In the genomic region with DNA sequence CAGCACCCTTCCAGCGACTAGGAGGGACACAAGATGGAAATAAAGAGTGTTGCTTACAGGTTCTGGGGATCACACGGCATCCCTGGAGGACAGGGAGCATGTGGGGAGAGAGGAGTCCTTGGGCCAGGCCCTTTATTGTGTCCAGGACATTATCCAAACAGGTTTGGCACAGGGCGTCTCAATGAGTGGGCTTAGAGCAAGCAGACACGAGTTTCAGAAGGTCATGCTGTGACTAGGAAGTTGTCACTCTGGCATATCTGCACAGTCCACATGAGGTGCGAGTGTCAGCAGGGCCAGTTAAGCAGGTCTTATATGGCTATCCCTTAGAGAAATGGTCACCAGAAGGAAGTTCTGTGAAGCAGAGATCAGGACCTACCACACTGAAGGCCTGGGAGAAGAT, we compare ENCODE assay signal across 14 cellular contexts.
A peak's percentile ranks its signal among the peaks of the same experiment; 100 is the strongest.
DNase-seq lines count a peak whose midpoint lies in the region; ATAC-seq and TF ChIP-seq lines count a peak whose summit lies in the region.
"Had no signal": no experiment of that assay in that cellular context is flagged by ENCODE, and none has a peak within 500 bp of the region (broad histone marks: within the 10 kb centered on the region; RNA-seq: fewer than 3 reads in every experiment).

No MANE protein-coding gene starts in this region.

- H4K91ac ChIP-seq in IMR-90 (ENCODE audit: insufficient read depth, low read depth, low read length) = peak overlapping the region; percentile 72

- peak overlapping the region; percentile 51 for H2BK5ac ChIP-seq in IMR-90 (ENCODE audit: low read depth, low read length, poor library complexity, severe bottlenecking)

- POLR2A ChIA-PET in IMR-90 (lab: Charles Lee; ENCODE audit: unreplicated experiment) = no interaction called here
- POLR2A ChIA-PET in CD8-positive, alpha-beta T cell (lab: Charles Lee) = no interaction called here

- peak overlapping the region; percentile 10; the same call in 1 of the 2 replicates for H3K18ac ChIP-seq in IMR-90 (ENCODE audit: low read depth, low read length)

- peak overlapping the region; percentile 13 for H3K4ac ChIP-seq in IMR-90 (ENCODE audit: low read depth, low read length)

- ATAC-seq in IMR-90 (ENCODE audit: low read depth) (no peak), heart right ventricle (peak in 4 of 8 donors; percentile 27 to 65 (median 54))
- ATAC-seq in CD8-positive, alpha-beta T cell = no peak

- H3K14ac ChIP-seq in IMR-90 (replicated peaks; ENCODE audit: low read depth, low read length) = peak overlapping the region; percentile 67

- H2AK9ac ChIP-seq in IMR-90 (replicated peaks; ENCODE audit: low read depth, low read length, poor library complexity) = no peak overlapping the region

- peak overlapping the region; percentile 35 to 69; a peak in 3 of 4 replicates for H4K8ac ChIP-seq in IMR-90 (ENCODE audit: low read depth in 2 of 2, low read length in 2 of 2)

- peak overlapping the region; percentile 73 for H2BK20ac ChIP-seq in IMR-90 (ENCODE audit: low read depth, low read length)

- H3K23ac ChIP-seq in IMR-90 (ENCODE audit: low read depth, low read length) = peak overlapping the region; percentile 26

- H3K4me3 ChIP-seq in IMR-90 (ENCODE audit: insufficient read depth, low read depth, low read length) (no peak overlapping the region), adrenal gland (no peak overlapping the region), heart right ventricle (no peak overlapping the region), skeletal muscle satellite cell (ENCODE audit: low read length) (peak overlapping the region; percentile 5)
- no peak overlapping the region for H3K4me3 ChIP-seq in CD8-positive, alpha-beta T cell (ENCODE audit: low read depth, low read length)
- H3K4me3 ChIP-seq: body of pancreas had no signal

- peak overlapping the region; percentile 68 for H2BK120ac ChIP-seq in IMR-90 (ENCODE audit: low read depth, low read length)

- TF ChIP-seq CTCF in IMR-90 (conservative IDR thresholded peaks at IDR 0.05; ENCODE audit: low read depth, low read length) (no peak), adrenal gland (IDR thresholded peaks at IDR 0.05) (no peak), heart right ventricle (IDR thresholded peaks at IDR 0.05) (no peak)
- no peak for TF ChIP-seq CTCF in CD8-positive, alpha-beta T cell (IDR thresholded peaks at IDR 0.05)

- H3K27ac ChIP-seq in IMR-90 (ENCODE audit: insufficient read depth, low read length) = peak overlapping the region; percentile 16; the same call in 1 of the 2 replicates
- H3K27ac ChIP-seq in adrenal gland = peak overlapping the region in 4 of 5 donors; percentile 46 to 81 (median 76)
- H3K27ac ChIP-seq in heart right ventricle = peak overlapping the region in 9 of 10 donors; percentile 16 to 79 (median 59)
- H3K27ac ChIP-seq in CD8-positive, alpha-beta T cell (ENCODE audit: low read depth, low read length) = no peak overlapping the region

- H3K9me1 ChIP-seq in IMR-90 (ENCODE audit: insufficient read depth, low read length) = peaks cover 24% of the 10 kb centered on the region

- no peaks in the 10 kb centered on the region for H3K27me3 Mint-ChIP-seq in CD8-positive, alpha-beta T cell (ENCODE audit: low read depth)

- DNase-seq in IMR-90 (no peak), adrenal gland (no peak), heart right ventricle (no peak), NCI-H1105 treated with DMSO at 0.1 percent for 48 hours (lab: John Stamatoyannopoulos, UW) (no peak), NCI-H748 treated with DMSO at 0.1 percent for 48 hours (lab: John Stamatoyannopoulos, UW) (no peak)
- no peak for DNase-seq in CD8-positive, alpha-beta T cell
- DNase-seq in activated CD8-positive, alpha-beta memory T cell treated with anti-CD3 and anti-CD28 coated beads for 24 hours = no peak
- DNase-seq: activated CD4-positive, CD25-positive, alpha-beta regulatory T cell treated with anti-CD3 and anti-CD28 coated beads, Interleukin-2, amount 50 U/mL, for 72 hours; activated gamma-delta T cell; COR-L47; NCI-H1092 treated with DMSO at 0.1 percent for 48 hours had no signal

- no peak overlapping the region for H3K27ac Mint-ChIP-seq in CD8-positive, alpha-beta T cell
- H3K27ac Mint-ChIP-seq: T-helper 1 cell treated with Interleukin-12 subunit alpha and Interleukin-12 subunit beta and Interleukin-4 antibody, amounts not matched to agents 30 μg/mL and 1 μg/mL, for 36 hours had no signal

- CTCF ChIA-PET in IMR-90 (lab: Yijun Ruan, JAX) = no interaction called here
- CTCF ChIA-PET in CD8-positive, alpha-beta T cell (lab: Charles Lee) = interaction anchor here (1.0 to 1.8 kb wide), 2 partner anchors 8 to 242 kb away, joined by 4 to 7 read pairs; no protein-coding TSS in a partner anchor

- H2AK5ac ChIP-seq in IMR-90 (ENCODE audit: low read depth, low read length) = peak overlapping the region; percentile 69

- WGBS in IMR-90 (ENCODE audit: extremely low coverage in 2 of 2, insufficient read length in 1 of 2), 2 experiments = 92% methylated on average over 2 of the region's 5 CpGs; no CpG with 5 or more reads in 1 of the 2 experiments
- WGBS in adrenal gland, 4 donors = 76 to 77% (median 77%) methylated on average over 5 of the region's 5 CpGs
- WGBS in heart right ventricle, 2 donors = 59 to 68% methylated on average over 5 of the region's 5 CpGs

- H3K4me1 ChIP-seq in IMR-90 (ENCODE audit: control insufficient read depth, insufficient read depth, low read length) = peaks cover 23% of the 10 kb centered on the region
- H3K4me1 ChIP-seq in adrenal gland (replicated peaks in 1 of 2) = peaks cover 24 to 40% of the 10 kb centered on the region in 2 donors
- peaks cover 2 to 60% (median 30%) of the 10 kb centered on the region in 9 donors for H3K4me1 ChIP-seq in heart right ventricle
- peaks cover 48% of the 10 kb centered on the region for H3K4me1 ChIP-seq in skeletal muscle satellite cell (ENCODE audit: control insufficient read depth, insufficient read depth, low read length)
- H3K4me1 ChIP-seq in CD8-positive, alpha-beta T cell (ENCODE audit: insufficient read depth, low read length) = no peaks in the 10 kb centered on the region
- H3K4me1 ChIP-seq: body of pancreas had no signal

- peaks cover 7% of the 10 kb centered on the region for H3K4me1 Mint-ChIP-seq in CD8-positive, alpha-beta T cell (ENCODE audit: low read depth)

- peak overlapping the region; percentile 25; the same call in 2 of the 3 replicates for H2BK15ac ChIP-seq in IMR-90 (ENCODE audit: low read depth, low read length)

- H3K36me3 ChIP-seq in IMR-90 (ENCODE audit: control insufficient read depth, insufficient read depth, low read length) (peaks cover 75% of the 10 kb centered on the region), adrenal gland (replicated peaks in 1 of 2) (peaks cover 0 to 23% of the 10 kb centered on the region in 2 donors), heart right ventricle (peaks cover 0 to 77% (median 16%) of the 10 kb centered on the region in 9 donors), skeletal muscle satellite cell (ENCODE audit: insufficient read depth, low read length) (peaks cover 63% of the 10 kb centered on the region)
- H3K36me3 ChIP-seq in CD8-positive, alpha-beta T cell (ENCODE audit: insufficient read depth, low read length) = no peaks in the 10 kb centered on the region

- no TSS peak for BruUV-seq in IMR-90 (replicated peaks; lab: Mats Ljungman, UMichigan)

- H3K9me3 ChIP-seq in IMR-90 (ENCODE audit: control insufficient read depth, insufficient read depth, low read length) (no peaks in the 10 kb centered on the region), adrenal gland (replicated peaks in 1 of 3) (no peaks in the 10 kb centered on the region), heart right ventricle (no peaks in the 10 kb centered on the region), skeletal muscle satellite cell (replicated peaks; ENCODE audit: low read length) (no peaks in the 10 kb centered on the region)
- no peaks in the 10 kb centered on the region for H3K9me3 ChIP-seq in CD8-positive, alpha-beta T cell (ENCODE audit: low read length)
- H3K9me3 ChIP-seq: body of pancreas had no signal

- no peak overlapping the region for H2AFZ ChIP-seq in IMR-90 (replicated peaks; ENCODE audit: low read length, poor library complexity)

- no peak overlapping the region for H3K56ac ChIP-seq in IMR-90 (ENCODE audit: extremely low read depth, insufficient read depth, low read length)

- H3K4me3 Mint-ChIP-seq in CD8-positive, alpha-beta T cell = no peak overlapping the region
- H3K4me3 Mint-ChIP-seq: T-helper 1 cell treated with Interleukin-12 subunit alpha and Interleukin-12 subunit beta and Interleukin-4 antibody, amounts not matched to agents 30 μg/mL and 1 μg/mL, for 36 hours had no signal

- H4K20me1 ChIP-seq in IMR-90 (ENCODE audit: insufficient read depth, low read length) = peaks cover 78% of the 10 kb centered on the region

- H3K4me2 ChIP-seq in IMR-90 (ENCODE audit: low read depth, low read length) = no peak overlapping the region
- H3K4me2 ChIP-seq in skeletal muscle satellite cell (ENCODE audit: low read length) = peak overlapping the region; percentile 2

- TF ChIP-seq RAD21 in IMR-90 (IDR thresholded peaks at IDR 0.05; ENCODE audit: low read length) = no peak

- TF ChIP-seq POLR2A in IMR-90 (IDR thresholded peaks at IDR 0.05; ENCODE audit: low read depth, low read length) = no peak
- TF ChIP-seq POLR2A in adrenal gland (IDR thresholded peaks at IDR 0.05) = no peak

- in situ Hi-C loops in IMR-90 (cut with MboI; ENCODE audit: low sequenced_read_pairs) = loop anchor here (10.0 to 25.0 kb wide), 2 partner anchors 238 to 605 kb away; no protein-coding TSS in a partner anchor

- dilution Hi-C loops in IMR-90 (cut with HindIII; ENCODE audit: low sequenced_read_pairs, unreplicated experiment) = no loop called here

- no peaks in the 10 kb centered on the region for H3K9me3 Mint-ChIP-seq in CD8-positive, alpha-beta T cell

- H3K27me3 ChIP-seq in IMR-90 (ENCODE audit: control insufficient read depth, insufficient read depth, low read length) (no peaks in the 10 kb centered on the region), adrenal gland (no peaks in the 10 kb centered on the region), heart right ventricle (no peaks in the 10 kb centered on the region), skeletal muscle satellite cell (ENCODE audit: control insufficient read depth, insufficient read depth, low read length) (no peaks in the 10 kb centered on the region)
- no peaks in the 10 kb centered on the region for H3K27me3 ChIP-seq in CD8-positive, alpha-beta T cell (ENCODE audit: insufficient read depth, low read length)
- H3K27me3 ChIP-seq: body of pancreas had no signal

- H3K9ac ChIP-seq in IMR-90 (ENCODE audit: low read depth, low read length) (no peak overlapping the region), skeletal muscle satellite cell (ENCODE audit: low read depth, low read length) (peak overlapping the region; percentile 70)

- intact Hi-C loops in IMR-90 (cut with micrococcal nuclease) = no loop called here
- intact Hi-C loops in adrenal gland (cut with DNase I) = no loop called here
- intact Hi-C loops in heart right ventricle (cut with DNase I) = loop anchor here in 6 of 10 donors (5.0 to 10.0 kb wide), 5 partner anchors 35 to 608 kb away; a partner anchor contains a TSS
- intact Hi-C loops in CD8-positive, alpha-beta T cell (cut with DNase I, micrococcal nuclease) = loop anchor here in 1 of 2 experiments (10.0 kb wide), 1 partner anchor 98 kb away; no protein-coding TSS in a partner anchor

- H4K5ac ChIP-seq in IMR-90 (ENCODE audit: low read depth, low read length) = peak overlapping the region; percentile 2; the same call in 1 of the 2 replicates

- no peaks in the 10 kb centered on the region for H3K36me3 Mint-ChIP-seq in CD8-positive, alpha-beta T cell

- H3K79me1 ChIP-seq in IMR-90 (ENCODE audit: low read depth in 1 of 2, low read length in 2 of 2) = peaks cover 43 to 86% of the 10 kb centered on the region in 2 experiments

Comparison
In these comparisons a context has a peak if more than half of its experiments do, and no peak if none do; other contexts are left out.
1. intact Hi-C loops: an anchor here in heart right ventricle (5.0 to 10.0 kb wide); none called in IMR-90 and adrenal gland.